8 cellular contexts compared by ENCODE assay signal in the genomic region with DNA sequence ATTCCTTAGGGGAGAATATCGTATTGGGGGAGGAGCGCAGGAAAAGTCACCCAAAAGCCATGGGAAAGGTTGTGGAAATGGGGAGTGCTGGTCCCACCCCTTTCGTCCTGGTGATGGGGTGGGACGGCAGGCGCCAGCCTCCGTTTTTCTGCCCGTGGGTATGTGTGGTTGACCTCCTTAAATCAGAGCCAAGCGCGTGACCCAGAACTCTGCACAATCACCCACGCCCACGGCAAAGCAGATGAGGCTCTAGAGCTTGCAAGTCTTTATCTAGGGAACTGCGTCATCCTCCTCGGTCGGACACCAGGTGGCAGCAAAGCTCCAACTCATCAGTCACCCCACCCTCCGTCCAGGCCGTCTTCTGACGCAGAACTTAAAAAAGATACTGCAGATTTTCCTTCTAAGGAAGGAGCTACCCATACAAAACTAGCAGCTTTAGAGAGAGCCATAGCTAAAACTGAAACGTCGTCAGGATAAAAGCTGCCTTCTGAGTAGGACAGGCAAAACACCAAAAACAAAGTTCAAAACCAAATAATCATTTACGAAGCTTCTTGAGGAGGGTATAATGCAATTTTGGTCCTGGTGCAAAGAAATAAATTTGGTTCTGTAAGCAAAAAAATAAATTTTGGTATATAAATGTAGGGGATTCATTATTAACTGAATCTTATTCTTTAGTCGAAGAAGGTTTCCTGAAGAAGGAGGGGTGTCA.
DNase-seq lines count a peak whose midpoint lies in the region; ATAC-seq, FAIRE-seq and TF ChIP-seq lines count a peak whose summit lies in the region.

No MANE protein-coding gene starts in this region.

- intact Hi-C loops in CD8-positive, alpha-beta T cell (cut with DNase I, micrococcal nuclease): loop anchor here (1.0 to 10.0 kb wide), 16 partner anchors 21 to 1470 kb away; partner anchors contain the start of genes BLZF1 (in 2 of the 2), NME7 (in 2 of the 2), ATP1B1 (in 1 of the 2) and SLC19A2 (in 1 of the 2)

- DNase-seq in CD8-positive, alpha-beta T cell: peak; percentile 79 to 93 (median 87)
- DNase-seq in HTR-8/SVneo (ENCODE audit: insufficient read length, low spot score): peak; percentile 66
- peak; percentile 80 to 85 for DNase-seq in NOMO-1 (lab: John Stamatoyannopoulos, UW; ENCODE audit: unreplicated experiment in 2 of 2)
- peak; percentile 94 for DNase-seq in activated CD8-positive, alpha-beta memory T cell treated with anti-CD3 and anti-CD28 coated beads, Interleukin-2, amount 10 ng/mL, durations not matched to agents 7 days and 5 days
- DNase-seq in endodermal cell: peak; percentile 93
- peak; percentile 71 to 84 for DNase-seq in mesothelial cell of epicardium (ENCODE audit: low spot score in 2 of 2, unreplicated experiment in 2 of 2)
- DNase-seq in stimulated activated CD8-positive, alpha-beta memory T cell treated with anti-CD3 and anti-CD28 coated beads, Interleukin-2, amount 100 ng/mL, for 1 hour (ENCODE audit: low read depth in 2 of 2): peak; percentile 72 to 81

- POLR2A ChIA-PET in CD8-positive, alpha-beta T cell (lab: Charles Lee): interaction anchor here (0.5 to 2.6 kb wide), 14 partner anchors 9 to 1031 kb away, joined by 3 to 13 read pairs (median 4); partner anchors contain the start of genes BLZF1 and NME7

- H3K36me3 ChIP-seq in CD8-positive, alpha-beta T cell (ENCODE audit: insufficient read depth, low read length): no peaks in the 10 kb centered on the region
- no peaks in the 10 kb centered on the region for H3K36me3 ChIP-seq in endodermal cell (ENCODE audit: control insufficient read depth, insufficient read depth, low read length)

- H3K4me3 Mint-ChIP-seq in CD8-positive, alpha-beta T cell: peak overlapping the region; percentile 54
- no peak overlapping the region for H3K4me3 Mint-ChIP-seq in activated CD8-positive, alpha-beta memory T cell treated with anti-CD3 and anti-CD28 coated beads, Interleukin-2, amount 10 ng/mL, durations not matched to agents 7 days and 5 days
- H3K4me3 Mint-ChIP-seq in endodermal cell (peak overlapping the region; percentile 40), mesothelial cell of epicardium (peak overlapping the region; percentile 37)

- ATAC-seq in CD8-positive, alpha-beta T cell: peak; percentile 99
- ATAC-seq in GM21360 (IDR thresholded peaks at IDR 0.05; ENCODE audit: unreplicated experiment): peak; percentile 89
- ATAC-seq in activated CD8-positive, alpha-beta memory T cell treated with anti-CD3 and anti-CD28 coated beads, Interleukin-2, amount 10 ng/mL, durations not matched to agents 7 days and 5 days: peak; percentile 93

- H3K27ac ChIP-seq in CD8-positive, alpha-beta T cell (ENCODE audit: low read depth, low read length): no peak overlapping the region
- H3K27ac ChIP-seq in endodermal cell (ENCODE audit: low read depth, low read length): no peak overlapping the region

- no peak overlapping the region for H3K9ac ChIP-seq in endodermal cell (ENCODE audit: extremely low read depth, low read length, poor library complexity, severe bottlenecking)

- H3K4me1 ChIP-seq in CD8-positive, alpha-beta T cell (ENCODE audit: insufficient read depth, low read length): peaks cover 19% of the 10 kb centered on the region
- no peaks in the 10 kb centered on the region for H3K4me1 ChIP-seq in endodermal cell (ENCODE audit: control insufficient read depth, insufficient read depth, low read length)

- H3K4me3 ChIP-seq in CD8-positive, alpha-beta T cell (ENCODE audit: low read depth, low read length): no peak overlapping the region
- no peak overlapping the region for H3K4me3 ChIP-seq in endodermal cell (ENCODE audit: low read length)

- peak overlapping the region; percentile 92 for H3K27ac Mint-ChIP-seq in CD8-positive, alpha-beta T cell
- peak overlapping the region; percentile 87 for H3K27ac Mint-ChIP-seq in activated CD8-positive, alpha-beta memory T cell treated with anti-CD3 and anti-CD28 coated beads, Interleukin-2, amount 10 ng/mL, durations not matched to agents 7 days and 5 days
- H3K27ac Mint-ChIP-seq in endodermal cell (no peak overlapping the region), mesothelial cell of epicardium (no peak overlapping the region)

- H3K36me3 Mint-ChIP-seq in CD8-positive, alpha-beta T cell: no peaks in the 10 kb centered on the region
- H3K36me3 Mint-ChIP-seq in activated CD8-positive, alpha-beta memory T cell treated with anti-CD3 and anti-CD28 coated beads, Interleukin-2, amount 10 ng/mL, durations not matched to agents 7 days and 5 days: peaks cover 31% of the 10 kb centered on the region
- no peaks in the 10 kb centered on the region for H3K36me3 Mint-ChIP-seq in endodermal cell (ENCODE audit: low read depth)
- H3K36me3 Mint-ChIP-seq in mesothelial cell of epicardium: no peaks in the 10 kb centered on the region

- H3K27me3 Mint-ChIP-seq in CD8-positive, alpha-beta T cell (ENCODE audit: low read depth): no peaks in the 10 kb centered on the region
- H3K27me3 Mint-ChIP-seq in activated CD8-positive, alpha-beta memory T cell treated with anti-CD3 and anti-CD28 coated beads, Interleukin-2, amount 10 ng/mL, durations not matched to agents 7 days and 5 days: no peaks in the 10 kb centered on the region
- H3K27me3 Mint-ChIP-seq in endodermal cell (ENCODE audit: insufficient read depth) (peaks cover 22% of the 10 kb centered on the region), mesothelial cell of epicardium (ENCODE audit: low read depth) (no peaks in the 10 kb centered on the region)

- no peaks in the 10 kb centered on the region for H3K27me3 ChIP-seq in CD8-positive, alpha-beta T cell (ENCODE audit: insufficient read depth, low read length)
- H3K27me3 ChIP-seq in endodermal cell (ENCODE audit: control insufficient read depth, insufficient read depth, low read length, poor library complexity, severe bottlenecking): no peaks in the 10 kb centered on the region

- peaks cover 32% of the 10 kb centered on the region for H3K4me1 Mint-ChIP-seq in CD8-positive, alpha-beta T cell (ENCODE audit: low read depth)
- H3K4me1 Mint-ChIP-seq in activated CD8-positive, alpha-beta memory T cell treated with anti-CD3 and anti-CD28 coated beads, Interleukin-2, amount 10 ng/mL, durations not matched to agents 7 days and 5 days: peaks cover 75% of the 10 kb centered on the region
- H3K4me1 Mint-ChIP-seq in endodermal cell: no peaks in the 10 kb centered on the region
- peaks cover 7% of the 10 kb centered on the region for H3K4me1 Mint-ChIP-seq in mesothelial cell of epicardium

- no peaks in the 10 kb centered on the region for H3K9me3 ChIP-seq in CD8-positive, alpha-beta T cell (ENCODE audit: low read length)
- peaks cover 3% of the 10 kb centered on the region for H3K9me3 ChIP-seq in endodermal cell (ENCODE audit: control insufficient read depth, low read length)

- CTCF ChIA-PET in CD8-positive, alpha-beta T cell (lab: Charles Lee): interaction anchor here (0.6 to 4.5 kb wide), 83 partner anchors 9 to 1292 kb away, joined by 3 to 109 read pairs (median 4); partner anchors contain the start of genes BLZF1, CCDC181, NME7 and SFT2D2
- CTCF ChIA-PET in activated CD8-positive, alpha-beta memory T cell treated with anti-CD3 and anti-CD28 coated beads, Interleukin-2, amount 10 ng/mL, durations not matched to agents 7 days and 5 days (lab: Charles Lee): interaction anchor here (0.6 to 8.9 kb wide), 68 partner anchors 8 to 1369 kb away, joined by 3 to 254 read pairs (median 5); partner anchors contain the start of gene NME7

- peak; percentile 71 for TF ChIP-seq CTCF in CD8-positive, alpha-beta T cell (IDR thresholded peaks at IDR 0.05)
- peak; percentile 92 for TF ChIP-seq CTCF in endodermal cell (conservative IDR thresholded peaks at IDR 0.05)
- TF ChIP-seq CTCF in mesothelial cell of epicardium (IDR thresholded peaks at IDR 0.05; ENCODE audit: unreplicated experiment): peak; percentile 82

- FAIRE-seq in HTR-8/SVneo (lab: Jason Lieb, UNC): no peak

- no peaks in the 10 kb centered on the region for H3K9me3 Mint-ChIP-seq in CD8-positive, alpha-beta T cell
- peaks cover 10% of the 10 kb centered on the region for H3K9me3 Mint-ChIP-seq in activated CD8-positive, alpha-beta memory T cell treated with anti-CD3 and anti-CD28 coated beads, Interleukin-2, amount 10 ng/mL, durations not matched to agents 7 days and 5 days (ENCODE audit: low read depth)
- H3K9me3 Mint-ChIP-seq in endodermal cell: peaks cover 2% of the 10 kb centered on the region
- peaks cover 6% of the 10 kb centered on the region for H3K9me3 Mint-ChIP-seq in mesothelial cell of epicardium

- WGBS in endodermal cell (ENCODE audit: insufficient coverage in 1 of 2, insufficient read length in 1 of 2), 2 experiments: 14 to 20% methylated on average over 15 to 21 of the region's 21 CpGs

Comparison
In these comparisons a context has a peak if more than half of its experiments do, and no peak if none do; other contexts are left out.
1. H3K27ac Mint-ChIP-seq: peak in CD8-positive, alpha-beta T cell (single experiment) and activated CD8-positive, alpha-beta memory T cell treated with anti-CD3 and anti-CD28 coated beads, Interleukin-2, amount 10 ng/mL, durations not matched to agents 7 days and 5 days (single experiment); none in endodermal cell (single experiment) and mesothelial cell of epicardium (single experiment).
2. Peak in every context shown above with its lines, with median percentiles within 50 percentile points of each other: ATAC-seq, DNase-seq and CTCF ChIP-seq.